ENCODE assay signal across 9 cellular contexts in the genomic region with DNA sequence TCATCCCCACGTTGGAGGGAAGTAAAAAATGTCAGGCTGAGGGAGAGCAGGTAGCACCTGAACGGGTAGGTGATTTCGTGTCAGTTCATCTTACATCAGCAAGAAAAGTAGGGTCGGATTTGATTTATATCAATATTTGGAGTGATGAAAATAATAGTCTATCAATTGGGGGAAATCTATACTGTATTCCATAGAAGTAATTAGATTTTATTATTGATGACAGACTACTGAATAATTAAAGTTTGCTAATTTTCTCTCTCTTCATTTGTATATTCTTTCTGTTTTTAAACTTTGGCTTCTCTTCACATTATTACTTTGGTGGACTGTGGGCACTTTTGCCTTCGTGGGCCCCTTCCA.
A peak's percentile ranks its signal among the peaks of the same experiment; 100 is the strongest.
DNase-seq lines count a peak whose midpoint lies in the region; ATAC-seq and TF ChIP-seq lines count a peak whose summit lies in the region.
"Had no signal": no experiment of that assay in that cellular context is flagged by ENCODE, and none has a peak within 500 bp of the region (broad histone marks: within the 10 kb centered on the region; RNA-seq: fewer than 3 reads in every experiment).

No MANE protein-coding gene starts in this region.

- no peaks in the 10 kb centered on the region for H3K36me3 ChIP-seq in testis (ENCODE audit: low read depth, missing control alignments)

- no peaks in the 10 kb centered on the region for H3K4me1 ChIP-seq in testis

- peaks cover 11% of the 10 kb centered on the region for H3K4me1 Mint-ChIP-seq in activated T-cell treated with anti-CD3 and anti-CD28 coated beads, Interleukin-2, amount 50 U/mL, for 4 hours (ENCODE audit: low read depth)
- peaks cover 9% of the 10 kb centered on the region for H3K4me1 Mint-ChIP-seq in activated CD8-positive, alpha-beta T cell treated with anti-CD3 and anti-CD28 coated beads, Interleukin-2, amount 10 ng/mL, durations not matched to agents 7 days and 5 days (ENCODE audit: low read depth)
- H3K4me1 Mint-ChIP-seq in immature natural killer cell, result peaks cover 20 to 31% of the 10 kb centered on the region in 2 donors

- H3K36me3 Mint-ChIP-seq in activated T-cell treated with anti-CD3 and anti-CD28 coated beads, Interleukin-2, amount 50 U/mL, for 4 hours (ENCODE audit: insufficient read depth), result no peaks in the 10 kb centered on the region
- no peaks in the 10 kb centered on the region for H3K36me3 Mint-ChIP-seq in activated CD8-positive, alpha-beta T cell treated with anti-CD3 and anti-CD28 coated beads, Interleukin-2, amount 10 ng/mL, durations not matched to agents 7 days and 5 days (ENCODE audit: low read depth)
- H3K36me3 Mint-ChIP-seq in immature natural killer cell, result no peaks in the 10 kb centered on the region

- no peaks in the 10 kb centered on the region for H3K9me3 ChIP-seq in testis

- no peak overlapping the region for H3K27ac Mint-ChIP-seq in activated CD8-positive, alpha-beta T cell treated with anti-CD3 and anti-CD28 coated beads, Interleukin-2, amount 10 ng/mL, durations not matched to agents 7 days and 5 days
- H3K27ac Mint-ChIP-seq in immature natural killer cell, result peak overlapping the region; percentile 82 to 97 (median 93)

- H3K27me3 Mint-ChIP-seq in activated T-cell treated with anti-CD3 and anti-CD28 coated beads, Interleukin-2, amount 50 U/mL, for 4 hours (ENCODE audit: low read depth), result no peaks in the 10 kb centered on the region
- H3K27me3 Mint-ChIP-seq in activated CD8-positive, alpha-beta T cell treated with anti-CD3 and anti-CD28 coated beads, Interleukin-2, amount 10 ng/mL, durations not matched to agents 7 days and 5 days (ENCODE audit: low read depth), result peaks cover 7% of the 10 kb centered on the region
- H3K27me3 Mint-ChIP-seq in immature natural killer cell (ENCODE audit: low read depth in 3 of 3), result peaks cover 0 to 3% (median 2%) of the 10 kb centered on the region in 3 donors

- no peak for ATAC-seq in activated T-cell treated with anti-CD3 and anti-CD28 coated beads, Interleukin-2, amount 50 U/mL, for 4 hours
- no peak for ATAC-seq in activated CD8-positive, alpha-beta T cell treated with anti-CD3 and anti-CD28 coated beads, Interleukin-2, amount 10 ng/mL, durations not matched to agents 7 days and 5 days
- no peak for ATAC-seq in GM18870 (IDR thresholded peaks at IDR 0.05; ENCODE audit: unreplicated experiment)

- peak overlapping the region in 1 of 2 donors; percentile 53 for H3K27ac ChIP-seq in testis

- no peaks in the 10 kb centered on the region for H3K27me3 ChIP-seq in testis

- TF ChIP-seq CTCF in testis (IDR thresholded peaks at IDR 0.05), result no peak

- no peak for TF ChIP-seq POLR2A in testis (IDR thresholded peaks at IDR 0.05)

- peak overlapping the region; percentile 79 for H3K4me3 Mint-ChIP-seq in activated T-cell treated with anti-CD3 and anti-CD28 coated beads, Interleukin-2, amount 50 U/mL, for 4 hours
- H3K4me3 Mint-ChIP-seq in activated CD8-positive, alpha-beta T cell treated with anti-CD3 and anti-CD28 coated beads, Interleukin-2, amount 10 ng/mL, durations not matched to agents 7 days and 5 days, result peak overlapping the region; percentile 73
- peak overlapping the region; percentile 85 to 92 (median 89) for H3K4me3 Mint-ChIP-seq in immature natural killer cell

- no peak for DNase-seq in activated T-cell treated with anti-CD3 and anti-CD28 coated beads, Interleukin-2, amount 50 U/mL, for 4 hours
- DNase-seq in activated T-cell treated with anti-CD3 and anti-CD28 coated beads, Interleukin-2, amount 50 U/mL, for 48 hours, result no peak
- DNase-seq in activated CD8-positive, alpha-beta T cell treated with anti-CD3 and anti-CD28 coated beads, Interleukin-2, amount 10 ng/mL, durations not matched to agents 7 days and 5 days, result no peak
- no peak for DNase-seq in immature natural killer cell
- DNase-seq in testis, result no peak
- DNase-seq in ACHN, result no peak
- no peak for DNase-seq in GM19238 (ENCODE audit: insufficient read length, low spot score)
- DNase-seq: NCI-H1436 treated with DMSO at 0.1 percent for 48 hours had no signal

- H3K9me3 Mint-ChIP-seq in activated T-cell treated with anti-CD3 and anti-CD28 coated beads, Interleukin-2, amount 50 U/mL, for 4 hours, result no peaks in the 10 kb centered on the region
- no peaks in the 10 kb centered on the region for H3K9me3 Mint-ChIP-seq in activated CD8-positive, alpha-beta T cell treated with anti-CD3 and anti-CD28 coated beads, Interleukin-2, amount 10 ng/mL, durations not matched to agents 7 days and 5 days (ENCODE audit: insufficient read depth)
- H3K9me3 Mint-ChIP-seq in immature natural killer cell, result no peaks in the 10 kb centered on the region

- H3K4me3 ChIP-seq in testis, result peak overlapping the region; percentile 45 to 58

- in situ Hi-C loops in ACHN (cut with HindIII; ENCODE audit: low pct_ligation_motif_present, low pct_unique_long_range_greater_than_20kb, low sequenced_read_pairs), result no loop called here

- intact Hi-C loops in testis (cut with DNase I; ENCODE audit: low total_unique reads), result no loop called here

- POLR2A ChIA-PET in activated CD8-positive, alpha-beta T cell treated with anti-CD3 and anti-CD28 coated beads, Interleukin-2, amount 10 ng/mL, durations not matched to agents 7 days and 5 days (lab: Charles Lee), result interaction anchor here (0.6 to 1.4 kb wide), 2 partner anchors 74 to 456 kb away, joined by 3 to 4 read pairs; no protein-coding TSS in a partner anchor

- CTCF ChIA-PET in activated CD8-positive, alpha-beta T cell treated with anti-CD3 and anti-CD28 coated beads, Interleukin-2, amount 10 ng/mL, durations not matched to agents 7 days and 5 days (lab: Charles Lee), result interaction anchor here (0.6 to 2.8 kb wide), 35 partner anchors 10 to 535 kb away, joined by 3 to 28 read pairs (median 4); no protein-coding TSS in a partner anchor

- 36 to 44% methylated on average over 5 of the region's 5 CpGs for WGBS in testis, 2 donors
